In genomic region chr17:18038861-18039534, GRCh38 we compare ENCODE assay signal across 1 cellular context.
A peak's percentile ranks its signal among the peaks of the same experiment; 100 is the strongest.
TF ChIP-seq lines count a peak whose summit lies in the region.

TSS of gene ATPAF2 (minus strand) at chr17:18039168. CDS start at chr17:18039013, 155 bp downstream.
TSS of gene GID4 (plus strand) at chr17:18039408. CDS start at chr17:18039465, 57 bp downstream.

TF ChIP-seq in HepG2, 621 proteins besides CTCF, POLR2A, EP300 and RAD21 (continued from another document and continues in another):
- TF ChIP-seq, protein P1, sequence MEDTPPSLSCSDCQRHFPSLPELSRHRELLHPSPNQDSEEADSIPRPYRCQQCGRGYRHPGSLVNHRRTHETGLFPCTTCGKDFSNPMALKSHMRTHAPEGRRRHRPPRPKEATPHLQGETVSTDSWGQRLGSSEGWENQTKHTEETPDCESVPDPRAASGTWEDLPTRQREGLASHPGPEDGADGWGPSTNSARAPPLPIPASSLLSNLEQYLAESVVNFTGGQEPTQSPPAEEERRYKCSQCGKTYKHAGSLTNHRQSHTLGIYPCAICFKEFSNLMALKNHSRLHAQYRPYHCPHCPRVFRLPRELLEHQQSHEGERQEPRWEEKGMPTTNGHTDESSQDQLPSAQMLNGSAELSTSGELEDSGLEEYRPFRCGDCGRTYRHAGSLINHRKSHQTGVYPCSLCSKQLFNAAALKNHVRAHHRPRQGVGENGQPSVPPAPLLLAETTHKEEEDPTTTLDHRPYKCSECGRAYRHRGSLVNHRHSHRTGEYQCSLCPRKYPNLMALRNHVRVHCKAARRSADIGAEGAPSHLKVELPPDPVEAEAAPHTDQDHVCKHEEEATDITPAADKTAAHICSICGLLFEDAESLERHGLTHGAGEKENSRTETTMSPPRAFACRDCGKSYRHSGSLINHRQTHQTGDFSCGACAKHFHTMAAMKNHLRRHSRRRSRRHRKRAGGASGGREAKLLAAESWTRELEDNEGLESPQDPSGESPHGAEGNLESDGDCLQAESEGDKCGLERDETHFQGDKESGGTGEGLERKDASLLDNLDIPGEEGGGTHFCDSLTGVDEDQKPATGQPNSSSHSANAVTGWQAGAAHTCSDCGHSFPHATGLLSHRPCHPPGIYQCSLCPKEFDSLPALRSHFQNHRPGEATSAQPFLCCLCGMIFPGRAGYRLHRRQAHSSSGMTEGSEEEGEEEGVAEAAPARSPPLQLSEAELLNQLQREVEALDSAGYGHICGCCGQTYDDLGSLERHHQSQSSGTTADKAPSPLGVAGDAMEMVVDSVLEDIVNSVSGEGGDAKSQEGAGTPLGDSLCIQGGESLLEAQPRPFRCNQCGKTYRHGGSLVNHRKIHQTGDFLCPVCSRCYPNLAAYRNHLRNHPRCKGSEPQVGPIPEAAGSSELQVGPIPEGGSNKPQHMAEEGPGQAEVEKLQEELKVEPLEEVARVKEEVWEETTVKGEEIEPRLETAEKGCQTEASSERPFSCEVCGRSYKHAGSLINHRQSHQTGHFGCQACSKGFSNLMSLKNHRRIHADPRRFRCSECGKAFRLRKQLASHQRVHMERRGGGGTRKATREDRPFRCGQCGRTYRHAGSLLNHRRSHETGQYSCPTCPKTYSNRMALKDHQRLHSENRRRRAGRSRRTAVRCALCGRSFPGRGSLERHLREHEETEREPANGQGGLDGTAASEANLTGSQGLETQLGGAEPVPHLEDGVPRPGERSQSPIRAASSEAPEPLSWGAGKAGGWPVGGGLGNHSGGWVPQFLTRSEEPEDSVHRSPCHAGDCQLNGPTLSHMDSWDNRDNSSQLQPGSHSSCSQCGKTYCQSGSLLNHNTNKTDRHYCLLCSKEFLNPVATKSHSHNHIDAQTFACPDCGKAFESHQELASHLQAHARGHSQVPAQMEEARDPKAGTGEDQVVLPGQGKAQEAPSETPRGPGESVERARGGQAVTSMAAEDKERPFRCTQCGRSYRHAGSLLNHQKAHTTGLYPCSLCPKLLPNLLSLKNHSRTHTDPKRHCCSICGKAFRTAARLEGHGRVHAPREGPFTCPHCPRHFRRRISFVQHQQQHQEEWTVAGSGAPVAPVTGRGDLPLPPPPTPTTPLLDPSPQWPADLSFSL (CRISPR knock-in tag; IDR thresholded peaks at IDR 0.05) = peak; percentile 100
- TF ChIP-seq ZNF788 (CRISPR knock-in tag; IDR thresholded peaks at IDR 0.05; ENCODE audit: borderline replicate concordance) (peak; percentile 93; the same call in 1 of the 2 replicates), ZNF431 (CRISPR knock-in tag; IDR thresholded peaks at IDR 0.05; ENCODE audit: borderline replicate concordance, low read depth) (no peak), MIER3 (CRISPR knock-in tag; IDR thresholded peaks at IDR 0.05; ENCODE audit: borderline replicate concordance) (peak; percentile 87; the same call in 1 of the 2 replicates), ZNF343 (CRISPR knock-in tag; IDR thresholded peaks at IDR 0.05) (peak; percentile 92; the same call in 1 of the 2 replicates), MAF1 (CRISPR knock-in tag; IDR thresholded peaks at IDR 0.05; ENCODE audit: borderline replicate concordance) (peak; percentile 63; the same call in 1 of the 2 replicates), HNF4A (CRISPR knock-in tag; IDR thresholded peaks at IDR 0.05) (peak; percentile 17; the same call in 1 of the 2 replicates), MED1 (CRISPR knock-in tag; IDR thresholded peaks at IDR 0.05) (peak; percentile 56), KDM5A (IDR thresholded peaks at IDR 0.05; ENCODE audit: borderline replicate concordance, low read length) (peak; percentile 86), TBX2 (CRISPR knock-in tag; IDR thresholded peaks at IDR 0.05; ENCODE audit: borderline replicate concordance) (peak; percentile 82; the same call in 1 of the 2 replicates), HOXD1 (CRISPR knock-in tag; IDR thresholded peaks at IDR 0.05) (peak; percentile 70; the same call in 1 of the 2 replicates), ZKSCAN1 (IDR thresholded peaks at IDR 0.05; ENCODE audit: low read length) (no peak), ZNF484 (CRISPR knock-in tag; IDR thresholded peaks at IDR 0.05; ENCODE audit: borderline replicate concordance, low read depth) (0 out of 2 replicates have a peak, but pooled peaks have one; percentile 48), JUND (CRISPR knock-in tag; IDR thresholded peaks at IDR 0.05) (no peak), GABPA (IDR thresholded peaks at IDR 0.05; ENCODE audit: low read depth, low read length) (peak; percentile 46), GABPA (CRISPR knock-in tag; IDR thresholded peaks at IDR 0.05; ENCODE audit: low read depth) (peak; percentile 69; the same call in 1 of the 2 replicates), ZNF280D (CRISPR knock-in tag; IDR thresholded peaks at IDR 0.05) (peak; percentile 15; the same call in 1 of the 2 replicates), ZNF816 (CRISPR knock-in tag; IDR thresholded peaks at IDR 0.05; ENCODE audit: borderline replicate concordance) (peak; percentile 6; the same call in 1 of the 2 replicates), ZBTB49 (CRISPR knock-in tag; IDR thresholded peaks at IDR 0.05; ENCODE audit: borderline replicate concordance) (no peak), HDAC2 (CRISPR knock-in tag; IDR thresholded peaks at IDR 0.05) (peak; percentile 66), RCOR2 (CRISPR knock-in tag; IDR thresholded peaks at IDR 0.05) (no peak), SMAD1 (CRISPR knock-in tag; IDR thresholded peaks at IDR 0.05; ENCODE audit: borderline replicate concordance, low read depth) (no peak; the same call in 1 of the 2 replicates), ZNF263 (CRISPR knock-in tag; IDR thresholded peaks at IDR 0.05) (peak; percentile 14; the same call in 1 of the 2 replicates), ZNF3 (CRISPR knock-in tag; IDR thresholded peaks at IDR 0.05) (no peak), KDM2A (CRISPR knock-in tag; IDR thresholded peaks at IDR 0.05; ENCODE audit: borderline replicate concordance, low read depth) (peak; percentile 83; the same call in 1 of the 2 replicates), ZBTB34 (CRISPR knock-in tag; IDR thresholded peaks at IDR 0.05) (no peak), CCAR2 (optimal IDR thresholded peaks at IDR 0.05; ENCODE audit: low read depth, low read length) (no peak), YEATS4 (CRISPR knock-in tag; IDR thresholded peaks at IDR 0.05; ENCODE audit: borderline replicate concordance) (peak; percentile 87), GZF1 (CRISPR knock-in tag; IDR thresholded peaks at IDR 0.05) (peak; percentile 90), TP53 (CRISPR knock-in tag; conservative IDR thresholded peaks at IDR 0.05) (no peak), RNF219 (CRISPR knock-in tag; IDR thresholded peaks at IDR 0.05) (no peak), IRF2 (CRISPR knock-in tag; IDR thresholded peaks at IDR 0.05) (peak; percentile 93), PHB2 (IDR thresholded peaks at IDR 0.05; ENCODE audit: partially characterized antibody) (no peak), PRMT3 (CRISPR knock-in tag; IDR thresholded peaks at IDR 0.05; ENCODE audit: borderline replicate concordance, low read depth) (no peak), CHD2 (IDR thresholded peaks at IDR 0.05; ENCODE audit: low read depth, low read length) (peak; percentile 58; the same call in 1 of the 2 replicates), ZBTB8A (CRISPR knock-in tag; IDR thresholded peaks at IDR 0.05; ENCODE audit: borderline replicate concordance, low read depth) (peak; percentile 33; the same call in 1 of the 2 replicates), ZFX (CRISPR knock-in tag; IDR thresholded peaks at IDR 0.05; ENCODE audit: low read depth) (peak; percentile 68), ZNF672 (CRISPR knock-in tag; IDR thresholded peaks at IDR 0.05) (no peak), ZNF451 (CRISPR knock-in tag; IDR thresholded peaks at IDR 0.05) (peak; percentile 65; the same call in 1 of the 2 replicates), NCOA2 (CRISPR knock-in tag; IDR thresholded peaks at IDR 0.05) (no peak)
- TF ChIP-seq, protein P2, sequence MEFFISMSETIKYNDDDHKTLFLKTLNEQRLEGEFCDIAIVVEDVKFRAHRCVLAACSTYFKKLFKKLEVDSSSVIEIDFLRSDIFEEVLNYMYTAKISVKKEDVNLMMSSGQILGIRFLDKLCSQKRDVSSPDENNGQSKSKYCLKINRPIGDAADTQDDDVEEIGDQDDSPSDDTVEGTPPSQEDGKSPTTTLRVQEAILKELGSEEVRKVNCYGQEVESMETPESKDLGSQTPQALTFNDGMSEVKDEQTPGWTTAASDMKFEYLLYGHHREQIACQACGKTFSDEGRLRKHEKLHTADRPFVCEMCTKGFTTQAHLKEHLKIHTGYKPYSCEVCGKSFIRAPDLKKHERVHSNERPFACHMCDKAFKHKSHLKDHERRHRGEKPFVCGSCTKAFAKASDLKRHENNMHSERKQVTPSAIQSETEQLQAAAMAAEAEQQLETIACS (CRISPR knock-in tag; IDR thresholded peaks at IDR 0.05) = peak; percentile 76
- TF ChIP-seq, protein P3, sequence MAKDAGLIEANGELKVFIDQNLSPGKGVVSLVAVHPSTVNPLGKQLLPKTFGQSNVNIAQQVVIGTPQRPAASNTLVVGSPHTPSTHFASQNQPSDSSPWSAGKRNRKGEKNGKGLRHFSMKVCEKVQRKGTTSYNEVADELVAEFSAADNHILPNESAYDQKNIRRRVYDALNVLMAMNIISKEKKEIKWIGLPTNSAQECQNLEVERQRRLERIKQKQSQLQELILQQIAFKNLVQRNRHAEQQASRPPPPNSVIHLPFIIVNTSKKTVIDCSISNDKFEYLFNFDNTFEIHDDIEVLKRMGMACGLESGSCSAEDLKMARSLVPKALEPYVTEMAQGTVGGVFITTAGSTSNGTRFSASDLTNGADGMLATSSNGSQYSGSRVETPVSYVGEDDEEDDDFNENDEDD (CRISPR knock-in tag; IDR thresholded peaks at IDR 0.05; ENCODE audit: borderline replicate concordance) = peak; percentile 78; the same call in 1 of the 2 replicates
- TF ChIP-seq, protein P4, sequence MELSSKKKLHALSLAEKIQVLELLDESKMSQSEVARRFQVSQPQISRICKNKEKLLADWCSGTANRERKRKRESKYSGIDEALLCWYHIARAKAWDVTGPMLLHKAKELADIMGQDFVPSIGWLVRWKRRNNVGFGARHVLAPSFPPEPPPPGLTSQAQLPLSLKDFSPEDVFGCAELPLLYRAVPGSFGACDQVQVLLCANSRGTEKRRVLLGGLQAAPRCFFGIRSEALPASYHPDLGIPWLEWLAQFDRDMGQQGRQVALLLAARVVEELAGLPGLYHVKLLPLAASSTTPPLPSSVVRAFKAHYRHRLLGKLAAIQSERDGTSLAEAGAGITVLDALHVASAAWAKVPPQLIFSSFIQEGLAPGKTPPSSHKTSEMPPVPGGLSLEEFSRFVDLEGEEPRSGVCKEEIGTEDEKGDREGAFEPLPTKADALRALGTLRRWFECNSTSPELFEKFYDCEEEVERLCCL (CRISPR knock-in tag; IDR thresholded peaks at IDR 0.05; ENCODE audit: borderline replicate concordance) = no peak; the same call in 1 of the 2 replicates
